In the genomic region with DNA sequence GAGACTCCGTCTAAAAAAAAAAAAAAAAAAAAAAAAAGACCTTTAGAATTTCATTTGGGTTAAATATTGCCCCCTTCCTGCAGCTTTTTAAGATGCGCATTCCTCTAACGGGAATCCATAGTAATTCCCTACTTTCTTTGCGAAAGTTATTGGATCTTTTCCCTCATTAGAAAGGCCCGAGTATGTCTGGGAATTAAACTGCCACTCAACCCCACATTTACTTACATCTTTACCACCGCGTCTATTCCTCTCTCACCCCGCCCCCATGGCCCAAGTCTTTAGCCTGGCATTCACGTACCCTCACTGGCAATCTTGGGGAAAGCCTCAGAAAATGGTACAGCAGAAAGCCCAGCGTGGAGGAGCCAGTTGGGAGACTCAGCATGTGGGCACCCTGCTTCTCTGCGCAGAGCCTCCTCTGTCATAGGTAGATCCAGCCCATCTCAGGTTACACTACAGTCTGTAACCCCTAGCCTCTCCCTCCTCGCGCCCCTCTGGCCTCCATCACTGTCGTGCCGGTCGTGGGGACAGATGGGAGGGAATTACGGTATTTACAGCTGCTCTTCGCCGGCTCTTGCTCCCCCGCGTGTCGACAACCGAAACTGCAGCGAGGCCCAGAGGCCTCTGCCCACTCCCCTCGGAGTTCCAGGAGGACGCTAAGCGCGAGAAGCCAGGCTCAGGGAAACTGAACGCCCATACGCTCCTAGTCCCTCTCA, we compare ENCODE assay signal across 9 cellular contexts. TPM values are rescaled to one million over a fixed set of nuclear protein-coding genes. Genes with fewer than 3 reads are reported as not detected.
DNase-seq lines count a peak whose midpoint lies in the region; ATAC-seq, FAIRE-seq and TF ChIP-seq lines count a peak whose summit lies in the region.
"Had no signal": no experiment of that assay in that cellular context is flagged by ENCODE, and none has a peak within 500 bp of the region (broad histone marks: within the 10 kb centered on the region; RNA-seq: fewer than 3 reads in every experiment).

No MANE protein-coding gene starts in this region.

- peaks cover 37% of the 10 kb centered on the region for H3K4me1 Mint-ChIP-seq in activated T-cell treated with anti-CD3 and anti-CD28 coated beads, Interleukin-2, amount 50 U/mL, for 4 hours (ENCODE audit: low read depth)

- no peak for TF ChIP-seq POLR2A in esophagus squamous epithelium (IDR thresholded peaks at IDR 0.05)

- FAIRE-seq in A204.1 (lab: Jason Lieb, UNC), result peak; percentile 60
- FAIRE-seq: G401.6 had no signal

- intact Hi-C loops in esophagus squamous epithelium (cut with DNase I), result no loop called here

- DNase-seq in NOMO-1 treated with dmso at 0.1 percent for 144 hours (lab: John Stamatoyannopoulos, UW; ENCODE audit: unreplicated experiment) (peak; percentile 51), esophagus squamous epithelium (lab: John Stamatoyannopoulos, UW) (peak; percentile 24), mucosa of gallbladder (ENCODE audit: low spot score) (peak; percentile 75)
- DNase-seq in activated T-cell treated with anti-CD3 and anti-CD28 coated beads, Interleukin-2, amount 50 U/mL, for 4 hours, result peak; percentile 79
- DNase-seq in stimulated activated CD8-positive, alpha-beta memory T cell treated with anti-CD3 and anti-CD28 coated beads, Interleukin-7, amount 100 ng/mL, for 24 hours (ENCODE audit: low read depth), result peak; percentile 63

- H3K27me3 ChIP-seq in esophagus squamous epithelium, result no peaks in the 10 kb centered on the region

- peak overlapping the region in 3 of 4 donors; percentile 21 to 60 (median 35) for H3K4me3 ChIP-seq in esophagus squamous epithelium

- no peaks in the 10 kb centered on the region for H3K36me3 Mint-ChIP-seq in activated T-cell treated with anti-CD3 and anti-CD28 coated beads, Interleukin-2, amount 50 U/mL, for 4 hours (ENCODE audit: insufficient read depth)

- ATAC-seq in GM19351 (IDR thresholded peaks at IDR 0.05; ENCODE audit: unreplicated experiment), result peak; percentile 53
- ATAC-seq in activated T-cell treated with anti-CD3 and anti-CD28 coated beads, Interleukin-2, amount 50 U/mL, for 4 hours, result peak; percentile 93 to 95
- no peak for ATAC-seq in HG03442 (IDR thresholded peaks at IDR 0.05; ENCODE audit: unreplicated experiment)

- H3K9me3 ChIP-seq in esophagus squamous epithelium, result peaks cover 0 to 11% (median 7%) of the 10 kb centered on the region in 3 donors

- H3K4me1 ChIP-seq in esophagus squamous epithelium, result peaks cover 0 to 7% (median 0%) of the 10 kb centered on the region in 3 donors

- peaks cover 6% of the 10 kb centered on the region for H3K9me3 Mint-ChIP-seq in activated T-cell treated with anti-CD3 and anti-CD28 coated beads, Interleukin-2, amount 50 U/mL, for 4 hours

- H3K27ac ChIP-seq in esophagus squamous epithelium, result peak overlapping the region in 2 of 4 donors; percentile 46 to 56

- H3K4me3 Mint-ChIP-seq in activated T-cell treated with anti-CD3 and anti-CD28 coated beads, Interleukin-2, amount 50 U/mL, for 4 hours, result peak overlapping the region; percentile 73

- WGBS in esophagus squamous epithelium, 2 donors, result 39 to 40% methylated on average over 28 of the region's 30 CpGs

- no peaks in the 10 kb centered on the region for H3K27me3 Mint-ChIP-seq in activated T-cell treated with anti-CD3 and anti-CD28 coated beads, Interleukin-2, amount 50 U/mL, for 4 hours (ENCODE audit: low read depth)

- TF ChIP-seq CTCF in esophagus squamous epithelium (IDR thresholded peaks at IDR 0.05), result peak; percentile 71 to 84 (median 82)

- H3K36me3 ChIP-seq in esophagus squamous epithelium, result no peaks in the 10 kb centered on the region

RNA-seq across cellular contexts. Expression of gene ANKDD1A, which starts 6.4 kb away (rescaled TPM):
- 1 to 10 TPM in 2 of 3 donors, under 1 TPM in 1; 0.63 to 2.4 (median 1.4) TPM for total RNA-seq in activated T-cell treated with anti-CD3 and anti-CD28 coated beads, Interleukin-2, amount 50 U/mL, for 4 hours
- total RNA-seq in esophagus squamous epithelium, result 1 to 10 TPM in 3 of 4 donors, under 1 TPM in 1; 0.45 to 7.8 (median 2.4) TPM
- 3.5 TPM for total RNA-seq in mucosa of gallbladder

Comparison
In these comparisons a context has a peak if more than half of its experiments do, and no peak if none do; other contexts are left out.
1. DNase-seq: peak in every context shown above with its lines; median percentile 79 in activated T-cell treated with anti-CD3 and anti-CD28 coated beads, Interleukin-2, amount 50 U/mL, for 4 hours; 75 in mucosa of gallbladder; 63 in stimulated activated CD8-positive, alpha-beta memory T cell treated with anti-CD3 and anti-CD28 coated beads, Interleukin-7, amount 100 ng/mL, for 24 hours; 51 in NOMO-1 treated with dmso at 0.1 percent for 144 hours; 24 in esophagus squamous epithelium.